In the genomic region with DNA sequence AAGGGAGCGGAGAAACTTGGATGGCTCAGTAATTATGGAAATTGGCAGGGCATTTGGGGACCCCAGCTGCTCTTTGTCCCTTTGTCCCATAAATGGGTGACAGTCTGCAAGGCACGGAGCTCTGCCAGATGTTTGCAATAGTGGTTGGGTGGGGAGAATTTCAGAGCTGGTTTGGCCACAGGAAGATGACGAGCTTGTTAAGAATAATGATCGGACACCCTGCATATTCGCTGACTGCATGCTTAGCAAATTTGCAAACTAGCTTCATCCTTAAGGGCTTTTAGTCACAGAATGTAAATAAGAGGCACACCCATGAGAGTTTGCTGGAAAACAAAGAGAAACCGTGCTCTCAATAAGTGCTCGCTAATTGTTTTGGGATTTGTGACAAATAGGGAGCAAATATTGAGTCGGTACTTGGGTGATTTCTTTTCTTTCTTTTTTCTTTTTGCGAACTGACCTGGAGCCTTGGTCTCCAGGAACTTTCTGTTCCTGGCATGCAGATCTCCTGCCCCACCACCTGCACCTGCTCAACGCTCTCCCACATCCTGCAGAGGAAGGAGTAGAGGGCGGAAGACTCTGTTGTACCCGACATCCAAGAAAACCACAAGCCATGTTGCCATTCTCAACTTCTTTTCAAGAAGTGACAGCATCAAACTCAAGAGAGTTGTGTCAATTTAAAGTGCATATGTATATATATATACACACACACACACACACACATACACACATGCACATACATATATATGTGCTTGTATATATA, we compare ENCODE assay signal across 8 cellular contexts.
DNase-seq lines count a peak whose midpoint lies in the region; ATAC-seq lines count a peak whose summit lies in the region.

No MANE protein-coding gene starts in this region.

- peaks cover 9% of the 10 kb centered on the region for H3K9me3 Mint-ChIP-seq in activated CD4-positive, alpha-beta T cell treated with anti-CD3 and anti-CD28 coated beads for 36 hours (ENCODE audit: low read depth)
- peaks cover 10% of the 10 kb centered on the region for H3K9me3 Mint-ChIP-seq in activated T-helper 2 cell treated with anti-CD3 and anti-CD28 coated beads, Interferon-gamma antibody, Interleukin-2, Interleukin-4, amounts not matched to agents 10 μg/mL and 5 μg/mL and 100 μg/mL, durations not matched to agents 14 hours and 24 hours and 36 hours

- H3K36me3 Mint-ChIP-seq in activated CD4-positive, alpha-beta T cell treated with anti-CD3 and anti-CD28 coated beads for 36 hours (ENCODE audit: low read depth), result peaks cover 2% of the 10 kb centered on the region
- H3K36me3 Mint-ChIP-seq in activated T-helper 2 cell treated with anti-CD3 and anti-CD28 coated beads, Interferon-gamma antibody, Interleukin-2, Interleukin-4, amounts not matched to agents 10 μg/mL and 5 μg/mL and 100 μg/mL, durations not matched to agents 14 hours and 24 hours and 36 hours (ENCODE audit: low read depth), result peaks cover 11% of the 10 kb centered on the region

- CTCF ChIA-PET in activated CD4-positive, alpha-beta T cell treated with anti-CD3 and anti-CD28 coated beads for 36 hours (lab: Charles Lee), result interaction anchor here (0.6 to 1.3 kb wide), 4 partner anchors 14 to 72 kb away, joined by 3 to 7 read pairs (median 3); no protein-coding TSS in a partner anchor

- no peaks in the 10 kb centered on the region for H3K27me3 Mint-ChIP-seq in activated CD4-positive, alpha-beta T cell treated with anti-CD3 and anti-CD28 coated beads for 36 hours
- no peaks in the 10 kb centered on the region for H3K27me3 Mint-ChIP-seq in activated T-helper 2 cell treated with anti-CD3 and anti-CD28 coated beads, Interferon-gamma antibody, Interleukin-2, Interleukin-4, amounts not matched to agents 10 μg/mL and 5 μg/mL and 100 μg/mL, durations not matched to agents 14 hours and 24 hours and 36 hours (ENCODE audit: low read depth)

- peak overlapping the region; percentile 65 for H3K4me3 Mint-ChIP-seq in activated CD4-positive, alpha-beta T cell treated with anti-CD3 and anti-CD28 coated beads for 36 hours
- peak overlapping the region; percentile 48 for H3K4me3 Mint-ChIP-seq in activated T-helper 2 cell treated with anti-CD3 and anti-CD28 coated beads, Interferon-gamma antibody, Interleukin-2, Interleukin-4, amounts not matched to agents 10 μg/mL and 5 μg/mL and 100 μg/mL, durations not matched to agents 14 hours and 24 hours and 36 hours (ENCODE audit: low read depth)

- ATAC-seq in activated CD4-positive, alpha-beta T cell treated with anti-CD3 and anti-CD28 coated beads for 36 hours, result peak; percentile 39
- ATAC-seq in HG02678 (IDR thresholded peaks at IDR 0.05; ENCODE audit: unreplicated experiment) (peak; percentile 49), GM21447 (IDR thresholded peaks at IDR 0.05; ENCODE audit: unreplicated experiment) (no peak)

- H3K27ac Mint-ChIP-seq in activated CD4-positive, alpha-beta T cell treated with anti-CD3 and anti-CD28 coated beads for 36 hours, result peak overlapping the region; percentile 55
- peak overlapping the region; percentile 1 for H3K27ac Mint-ChIP-seq in activated T-helper 2 cell treated with anti-CD3 and anti-CD28 coated beads, Interferon-gamma antibody, Interleukin-2, Interleukin-4, amounts not matched to agents 10 μg/mL and 5 μg/mL and 100 μg/mL, durations not matched to agents 14 hours and 24 hours and 36 hours

- H3K4me1 Mint-ChIP-seq in activated CD4-positive, alpha-beta T cell treated with anti-CD3 and anti-CD28 coated beads for 36 hours, result peaks cover 75% of the 10 kb centered on the region
- peaks cover 57% of the 10 kb centered on the region for H3K4me1 Mint-ChIP-seq in activated T-helper 2 cell treated with anti-CD3 and anti-CD28 coated beads, Interferon-gamma antibody, Interleukin-2, Interleukin-4, amounts not matched to agents 10 μg/mL and 5 μg/mL and 100 μg/mL, durations not matched to agents 14 hours and 24 hours and 36 hours (ENCODE audit: low read depth)

- POLR2A ChIA-PET in activated CD4-positive, alpha-beta T cell treated with anti-CD3 and anti-CD28 coated beads for 36 hours (lab: Charles Lee), result no interaction called here

- intact Hi-C loops in activated CD4-positive, alpha-beta T cell treated with anti-CD3 and anti-CD28 coated beads for 36 hours (cut with DNase I, micrococcal nuclease), result no loop called here
- intact Hi-C loops in activated T-helper 2 cell treated with anti-CD3 and anti-CD28 coated beads, Interferon-gamma antibody, Interleukin-2, Interleukin-4, amounts not matched to agents 10 μg/mL and 5 μg/mL and 100 μg/mL, durations not matched to agents 14 hours and 24 hours and 36 hours (cut with micrococcal nuclease), result no loop called here

- DNase-seq in activated CD4-positive, alpha-beta T cell treated with anti-CD3 and anti-CD28 coated beads for 36 hours, result peak; percentile 26
- no peak for DNase-seq in activated CD4-positive, alpha-beta T cell treated with anti-CD3 and anti-CD28 coated beads, Interleukin-2, amount 50 U/mL, for 4 hours
- DNase-seq in activated T-helper 2 cell treated with anti-CD3 and anti-CD28 coated beads, Interferon-gamma antibody, Interleukin-2, Interleukin-4, amounts not matched to agents 10 μg/mL and 5 μg/mL and 100 μg/mL, durations not matched to agents 14 hours and 24 hours and 36 hours (ENCODE audit: low spot score), result peak; percentile 20
- DNase-seq in retina (peak; percentile 12), SIG-M5 treated with dmso at 0.1 percent for 504 hours (lab: John Stamatoyannopoulos, UW; ENCODE audit: unreplicated experiment) (no peak)
- no peak for DNase-seq in stimulated activated CD4-positive, alpha-beta T cell treated with anti-CD3 and anti-CD28 coated beads, Interleukin-2, amount 100 ng/mL, for 24 hours

Comparison
In these comparisons a context has a peak if more than half of its experiments do, and no peak if none do; other contexts are left out.
1. DNase-seq: peak in activated CD4-positive, alpha-beta T cell treated with anti-CD3 and anti-CD28 coated beads for 36 hours (single experiment), activated T-helper 2 cell treated with anti-CD3 and anti-CD28 coated beads, Interferon-gamma antibody, Interleukin-2, Interleukin-4, amounts not matched to agents 10 μg/mL and 5 μg/mL and 100 μg/mL, durations not matched to agents 14 hours and 24 hours and 36 hours (single experiment) and retina (single experiment); none in activated CD4-positive, alpha-beta T cell treated with anti-CD3 and anti-CD28 coated beads, Interleukin-2, amount 50 U/mL, for 4 hours (0 of 2), SIG-M5 treated with dmso at 0.1 percent for 504 hours (single experiment) and stimulated activated CD4-positive, alpha-beta T cell treated with anti-CD3 and anti-CD28 coated beads, Interleukin-2, amount 100 ng/mL, for 24 hours (0 of 2).